In the genomic region with DNA sequence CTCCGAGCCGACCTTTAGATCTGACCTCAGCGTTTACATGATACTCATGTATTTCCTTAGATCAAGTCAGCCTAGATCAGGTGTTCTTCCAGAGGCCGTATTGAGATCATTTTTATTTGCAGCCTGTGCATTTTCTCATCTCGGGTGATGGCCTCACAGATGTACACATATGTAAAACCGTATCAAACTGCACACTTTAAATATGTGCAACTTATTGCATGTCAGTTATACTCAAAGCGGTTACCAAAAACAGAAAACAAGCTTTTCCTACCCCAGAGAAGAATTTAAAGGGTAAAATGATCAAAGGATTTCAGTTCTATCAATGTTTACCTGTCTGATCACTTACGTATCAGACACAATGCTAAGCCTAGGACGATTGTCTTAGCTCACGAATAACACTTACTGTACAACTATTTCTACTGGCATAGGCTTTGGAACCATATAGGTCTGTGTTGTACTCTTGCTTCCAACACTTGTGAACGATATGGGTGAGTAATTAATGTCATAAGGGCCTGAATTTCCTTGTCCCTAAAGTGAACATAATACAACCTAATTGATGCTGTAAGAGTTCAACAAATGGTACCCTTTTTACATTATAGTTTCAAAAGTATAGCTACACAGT, we compare ENCODE assay signal across 8 cellular contexts. TPM values are rescaled to one million over a fixed set of nuclear protein-coding genes. Genes with fewer than 3 reads are reported as not detected.
DNase-seq lines count a peak whose midpoint lies in the region; TF ChIP-seq lines count a peak whose summit lies in the region.

No MANE protein-coding gene starts in this region.

- H3K27ac ChIP-seq in SJCRH30 (peak overlapping the region; percentile 78), fibroblast of lung (ENCODE audit: insufficient read depth, low read length) (peak overlapping the region; percentile 97)

- no peaks in the 10 kb centered on the region for H3K27me3 Mint-ChIP-seq in activated T-cell treated with anti-CD3 and anti-CD28 coated beads, Interleukin-2, amount 50 U/mL, for 24 hours

- peaks cover 26% of the 10 kb centered on the region for H3K79me2 ChIP-seq in fibroblast of lung (ENCODE audit: control insufficient read depth, insufficient read depth, low read length)

- no peaks in the 10 kb centered on the region for H4K20me1 ChIP-seq in fibroblast of lung (ENCODE audit: control insufficient read depth, extremely low read depth, insufficient read depth, low read length)

- H3K36me3 ChIP-seq in SJCRH30 (peaks cover 23% of the 10 kb centered on the region), fibroblast of lung (ENCODE audit: control insufficient read depth, insufficient read depth, low read length) (peaks cover 4% of the 10 kb centered on the region)

- peak overlapping the region; percentile 98 for H2AFZ ChIP-seq in fibroblast of lung (ENCODE audit: low read length)

- H3K4me3 Mint-ChIP-seq in activated T-cell treated with anti-CD3 and anti-CD28 coated beads, Interleukin-2, amount 50 U/mL, for 24 hours: peak overlapping the region; percentile 92

- peak overlapping the region; percentile 92 for H3K4me3 ChIP-seq in SJCRH30
- peak overlapping the region; percentile 80 to 100 (median 100) for H3K4me3 ChIP-seq in fibroblast of lung (replicated peaks in 1 of 4; ENCODE audit: control extremely low read depth in 1 of 4, insufficient read depth in 1 of 4, low read depth in 3 of 4, low read length in 4 of 4)
- peak overlapping the region; percentile 75 for H3K4me3 ChIP-seq in retinal pigment epithelial cell (ENCODE audit: low read length)

- H3K4me1 Mint-ChIP-seq in activated T-cell treated with anti-CD3 and anti-CD28 coated beads, Interleukin-2, amount 50 U/mL, for 24 hours (ENCODE audit: low read depth): peaks cover 55% of the 10 kb centered on the region

- H3K36me3 Mint-ChIP-seq in activated T-cell treated with anti-CD3 and anti-CD28 coated beads, Interleukin-2, amount 50 U/mL, for 24 hours (ENCODE audit: low read depth): peaks cover 61% of the 10 kb centered on the region

- no peaks in the 10 kb centered on the region for H3K9me3 ChIP-seq in SJCRH30 (replicated peaks)
- H3K9me3 ChIP-seq in fibroblast of lung (ENCODE audit: control insufficient read depth, insufficient read depth, low read depth, low read length): no peaks in the 10 kb centered on the region

- H3K27ac Mint-ChIP-seq in activated T-cell treated with anti-CD3 and anti-CD28 coated beads, Interleukin-2, amount 50 U/mL, for 24 hours: peak overlapping the region; percentile 98

- TF ChIP-seq CTCF in fibroblast of lung (conservative IDR thresholded peaks at IDR 0.05 in 1 of 2, IDR thresholded peaks at IDR 0.05 in 1 of 2; ENCODE audit: low read depth in 1 of 2, low read length in 2 of 2): no peak
- no peak for TF ChIP-seq CTCF in retinal pigment epithelial cell (conservative IDR thresholded peaks at IDR 0.05; ENCODE audit: low read depth, low read length)

- H3K27me3 ChIP-seq in SJCRH30: no peaks in the 10 kb centered on the region
- no peaks in the 10 kb centered on the region for H3K27me3 ChIP-seq in fibroblast of lung (ENCODE audit: control insufficient read depth, insufficient read depth, low read length)

- H3K4me2 ChIP-seq in fibroblast of lung (ENCODE audit: extremely low read depth, insufficient read depth, low read length): peak overlapping the region; percentile 80

- no peak for DNase-seq in activated T-cell treated with anti-CD3 and anti-CD28 coated beads, Interleukin-2, amount 50 U/mL, for 24 hours
- DNase-seq in activated T-cell treated with anti-CD3 and anti-CD28 coated beads, Interleukin-2, amount 50 U/mL, for 48 hours: no peak
- DNase-seq in SJCRH30: no peak
- DNase-seq in fibroblast of lung (ENCODE audit: low read depth in 2 of 2): no peak
- no peak for DNase-seq in retinal pigment epithelial cell (ENCODE audit: low read depth)
- DNase-seq in 8988T: no peak
- no peak for DNase-seq in midbrain (lab: John Stamatoyannopoulos, UW)
- DNase-seq in CD1c-positive myeloid dendritic cell (ENCODE audit: extremely low spot score): no peak

- H3K9me3 Mint-ChIP-seq in activated T-cell treated with anti-CD3 and anti-CD28 coated beads, Interleukin-2, amount 50 U/mL, for 24 hours: no peaks in the 10 kb centered on the region

- H3K4me1 ChIP-seq in SJCRH30 (peaks cover 19% of the 10 kb centered on the region), fibroblast of lung (ENCODE audit: control insufficient read depth, extremely low read depth, insufficient read depth, low read length) (peaks cover 3% of the 10 kb centered on the region)

- H3K9ac ChIP-seq in fibroblast of lung (ENCODE audit: insufficient read depth, low read length): peak overlapping the region; percentile 85

RNA-seq across cellular contexts. Expression of gene LLPH, which starts 0.6 kb away (rescaled TPM):
- total RNA-seq in SJCRH30 (2014; rRNA removed; shearing (Covaris generic)): 45.9 and 51.9 TPM in 2 replicates
- total RNA-seq in fibroblast of lung: 5.8 and 6.7 TPM in 2 replicates
- 30.5 and 30.7 TPM in 2 replicates for polyA plus RNA-seq in fibroblast of lung
- polyA plus RNA-seq in fibroblast of lung (2012): 40.9 and 42.8 TPM in 2 replicates
- 0.67 and 1.0 TPM in 2 replicates for polyA minus RNA-seq in fibroblast of lung (ENCODE audit: low replicate concordance)

RNA-seq across cellular contexts. Expression of gene TMBIM4, which starts 38.6 kb away (rescaled TPM):
- total RNA-seq in SJCRH30 (2014; rRNA removed; shearing (Covaris generic)): 66.8 and 75.5 TPM in 2 replicates
- total RNA-seq in fibroblast of lung: 48.8 and 69.2 TPM in 2 replicates
- polyA plus RNA-seq in fibroblast of lung: 128 and 140 TPM in 2 replicates
- 99.9 and 114 TPM in 2 replicates for polyA plus RNA-seq in fibroblast of lung (2012)
- polyA minus RNA-seq in fibroblast of lung (ENCODE audit: low replicate concordance): 18.7 and 45.1 TPM in 2 replicates

RNA-seq across cellular contexts. Expression of gene IRAK3, which starts 57.8 kb away (rescaled TPM):
- 49.8 and 57.3 TPM in 2 replicates for total RNA-seq in SJCRH30 (2014; rRNA removed; shearing (Covaris generic))
- total RNA-seq in fibroblast of lung: 7.4 and 11.1 TPM in 2 replicates
- 3.2 and 4.5 TPM in 2 replicates for polyA plus RNA-seq in fibroblast of lung
- polyA plus RNA-seq in fibroblast of lung (2012): 1.1 and 2.4 TPM in 2 replicates
- 1.3 and 3.9 TPM in 2 replicates for polyA minus RNA-seq in fibroblast of lung (ENCODE audit: low replicate concordance)
